In the genomic region with DNA sequence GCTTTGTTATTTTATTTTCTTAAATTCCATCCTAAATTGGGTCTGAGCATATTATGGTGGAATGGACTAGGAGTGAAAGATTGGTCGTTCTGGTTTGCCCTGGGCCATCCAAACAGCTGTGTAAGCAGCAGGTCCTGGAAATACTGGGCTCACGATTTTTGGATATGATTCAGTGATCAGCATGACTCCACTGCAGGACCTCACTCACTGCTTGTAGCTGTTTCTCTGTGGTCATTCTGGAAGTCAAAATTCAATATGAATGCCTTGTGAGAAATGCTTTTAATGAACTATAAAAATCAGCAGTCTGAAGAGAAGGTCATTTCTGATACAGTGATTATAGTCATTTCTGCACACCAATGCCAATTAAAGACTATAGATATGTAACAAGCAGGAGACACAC, we compare ENCODE assay signal across 14 cellular contexts.
DNase-seq lines count a peak whose midpoint lies in the region; ATAC-seq and TF ChIP-seq lines count a peak whose summit lies in the region.
"Had no signal": no experiment of that assay in that cellular context is flagged by ENCODE, and none has a peak within 500 bp of the region (broad histone marks: within the 10 kb centered on the region; RNA-seq: fewer than 3 reads in every experiment).

No MANE protein-coding gene starts in this region.

- no peak for TF ChIP-seq CTCF in MCF 10A (IDR thresholded peaks at IDR 0.05; ENCODE audit: unreplicated experiment)
- no peak for TF ChIP-seq CTCF in breast epithelium (IDR thresholded peaks at IDR 0.05)

- H3K4me1 ChIP-seq in breast epithelium (no peaks in the 10 kb centered on the region), iPS-18a (ENCODE audit: control insufficient read depth, low read depth, low read length) (peaks cover 10% of the 10 kb centered on the region)

- H3K27me3 ChIP-seq in breast epithelium (no peaks in the 10 kb centered on the region), iPS-18a (ENCODE audit: control insufficient read depth, insufficient read depth, low read length) (no peaks in the 10 kb centered on the region)
- H3K27me3 ChIP-seq: upper lobe of left lung had no signal

- H3K4me3 Mint-ChIP-seq in MCF 10A (ENCODE audit: unreplicated experiment) = no peak overlapping the region
- H3K4me3 Mint-ChIP-seq: activated naive CD8-positive, alpha-beta T cell treated with anti-CD3 and anti-CD28 coated beads, Interleukin-2, amount 50 U/mL, for 24 hours; effector memory CD8-positive, alpha-beta T cell had no signal

- CTCF ChIA-PET in MCF 10A (lab: Yijun Ruan, JAX) = interaction anchor here (0.8 to 1.5 kb wide), 3 partner anchors 78 to 1304 kb away, joined by 3 to 4 read pairs (median 4); no protein-coding TSS in a partner anchor

- POLR2A ChIA-PET in MCF 10A (lab: Yijun Ruan, JAX) = interaction anchor here (0.5 to 2.7 kb wide), 8 partner anchors 13 to 1086 kb away, joined by 3 to 10 read pairs (median 4); no protein-coding TSS in a partner anchor

- ATAC-seq in GM18873 (IDR thresholded peaks at IDR 0.05; ENCODE audit: low FRiP score, unreplicated experiment) = no peak
- ATAC-seq: activated naive CD8-positive, alpha-beta T cell treated with anti-CD3 and anti-CD28 coated beads, Interleukin-2, amount 50 U/mL, for 24 hours; effector memory CD8-positive, alpha-beta T cell had no signal

- BruUV-seq in MCF 10A (replicated peaks; lab: Mats Ljungman, UMichigan) = no TSS peak

- H3K27ac ChIP-seq in breast epithelium = peak overlapping the region in 1 of 2 donors; percentile 17
- H3K27ac ChIP-seq in iPS-18a (ENCODE audit: low read length) = no peak overlapping the region
- H3K27ac ChIP-seq: 22Rv1, upper lobe of left lung had no signal

- no peaks in the 10 kb centered on the region for H3K9me3 Mint-ChIP-seq in MCF 10A (ENCODE audit: unreplicated experiment)
- H3K9me3 Mint-ChIP-seq: activated naive CD8-positive, alpha-beta T cell treated with anti-CD3 and anti-CD28 coated beads, Interleukin-2, amount 50 U/mL, for 24 hours had no signal

- H3K4me3 ChIP-seq in breast epithelium (no peak overlapping the region), iPS-18a (ENCODE audit: low read length) (peak overlapping the region; percentile 28)
- H3K4me3 ChIP-seq: upper lobe of left lung had no signal

- no peak overlapping the region for H3K9ac ChIP-seq in iPS-18a (ENCODE audit: low read length)

- peaks cover 12% of the 10 kb centered on the region for H3K4me1 Mint-ChIP-seq in MCF 10A (ENCODE audit: insufficient read depth, unreplicated experiment)
- H3K4me1 Mint-ChIP-seq: activated naive CD8-positive, alpha-beta T cell treated with anti-CD3 and anti-CD28 coated beads, Interleukin-2, amount 50 U/mL, for 24 hours had no signal

- intact Hi-C loops in MCF 10A (cut with micrococcal nuclease) = no loop called here
- intact Hi-C loops in breast epithelium (cut with DNase I; ENCODE audit: low total_unique reads) = no loop called here

- H3K36me3 ChIP-seq in breast epithelium = no peaks in the 10 kb centered on the region
- H3K36me3 ChIP-seq in iPS-18a (ENCODE audit: control insufficient read depth, low read depth, low read length) = no peaks in the 10 kb centered on the region
- H3K36me3 ChIP-seq: upper lobe of left lung had no signal

- TF ChIP-seq POLR2A in breast epithelium (IDR thresholded peaks at IDR 0.05) = no peak

- H3K9me3 ChIP-seq in breast epithelium (no peaks in the 10 kb centered on the region), iPS-18a (ENCODE audit: control insufficient read depth, low read depth, low read length) (no peaks in the 10 kb centered on the region)
- H3K9me3 ChIP-seq: upper lobe of left lung had no signal

- peaks cover 6% of the 10 kb centered on the region for H3K36me3 Mint-ChIP-seq in MCF 10A (ENCODE audit: insufficient read depth, unreplicated experiment)

- H3K27ac Mint-ChIP-seq in MCF 10A (ENCODE audit: low read depth, unreplicated experiment) = no peak overlapping the region
- H3K27ac Mint-ChIP-seq: activated naive CD8-positive, alpha-beta T cell treated with anti-CD3 and anti-CD28 coated beads, Interleukin-2, amount 50 U/mL, for 24 hours; effector memory CD8-positive, alpha-beta T cell had no signal

- DNase-seq in MCF 10A (ENCODE audit: unreplicated experiment) (peak; percentile 22), breast epithelium (ENCODE audit: low spot score in 2 of 2) (no peak), brain pericyte (ENCODE audit: low read depth, low spot score) (peak; percentile 91), stromal cell of bone marrow (ENCODE audit: low read depth) (peak; percentile 72), COLO668 (lab: John Stamatoyannopoulos, UW; ENCODE audit: unreplicated experiment) (no peak), NCI-H1092 treated with DMSO at 0.1 percent for 48 hours (lab: John Stamatoyannopoulos, UW) (no peak)
- DNase-seq: activated naive CD8-positive, alpha-beta T cell treated with anti-CD3 and anti-CD28 coated beads, Interleukin-2, amount 50 U/mL, for 24 hours; DMS153; effector memory CD8-positive, alpha-beta T cell; SIG-M5; upper lobe of left lung had no signal

- H3K27me3 Mint-ChIP-seq in MCF 10A (ENCODE audit: insufficient read depth, unreplicated experiment) = no peaks in the 10 kb centered on the region
- H3K27me3 Mint-ChIP-seq: activated naive CD8-positive, alpha-beta T cell treated with anti-CD3 and anti-CD28 coated beads, Interleukin-2, amount 50 U/mL, for 24 hours; effector memory CD8-positive, alpha-beta T cell had no signal

Comparison
In these comparisons a context has a peak if more than half of its experiments do, and no peak if none do; other contexts are left out.
1. DNase-seq: peak in MCF 10A (single experiment), brain pericyte (single experiment) and stromal cell of bone marrow (single experiment); none in breast epithelium (0 of 2), COLO668 (single experiment) and NCI-H1092 treated with DMSO at 0.1 percent for 48 hours (single experiment).